17 cellular contexts compared by ENCODE assay signal in the genomic region with DNA sequence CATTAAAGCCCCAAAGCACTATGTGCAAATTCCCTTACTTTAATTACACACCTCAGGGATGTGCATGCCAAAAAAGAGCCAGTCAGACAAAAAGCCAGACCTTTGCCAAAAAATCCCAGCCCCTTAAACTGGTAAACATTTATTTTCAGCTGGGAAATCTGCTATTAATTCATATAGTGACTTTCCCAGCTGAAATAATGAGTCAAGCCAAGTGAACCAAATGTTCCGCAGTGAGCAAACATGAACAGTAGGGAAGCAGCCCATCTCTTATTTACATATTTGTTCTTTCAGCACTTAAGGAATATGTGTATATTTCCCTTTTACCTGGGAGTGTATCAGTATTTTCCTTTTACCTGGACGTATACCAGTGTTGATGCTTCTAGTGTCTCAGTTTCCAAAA. TPM values are rescaled to one million over a fixed set of nuclear protein-coding genes. Genes with fewer than 3 reads are reported as not detected.
"Had no signal": no experiment of that assay in that cellular context is flagged by ENCODE, and none has a peak within 500 bp of the region (broad histone marks: within the 10 kb centered on the region; RNA-seq: fewer than 3 reads in every experiment).

No MANE protein-coding gene starts in this region.

- H3K9me3 Mint-ChIP-seq: activated naive CD4-positive, alpha-beta T cell treated with anti-CD3 and anti-CD28 coated beads for 36 hours; activated naive CD8-positive, alpha-beta T cell treated with anti-CD3 and anti-CD28 coated beads, Interleukin-2, amount 50 U/mL, for 24 hours; activated T-helper 17 cell treated with anti-CD3 and anti-CD28 coated beads, Interleukin-2, amount 50 U/mL, for 72 hours; nephron progenitor cell; stimulated activated naive CD8-positive, alpha-beta T cell treated with anti-CD3 and anti-CD28 coated beads, Interleukin-15, Interleukin-2, amounts not matched to agents 100 ng/mL and 50 ng/mL, for 24 hours had no signal

- H3K9me3 ChIP-seq: heart left ventricle, psoas muscle, right lobe of liver, upper lobe of left lung had no signal

- DNase-seq: activated CD4-positive, alpha-beta T cell treated with anti-CD3 and anti-CD28 coated beads, Interleukin-2, amount 50 U/mL, for 48 hours; activated naive CD4-positive, alpha-beta T cell treated with anti-CD3 and anti-CD28 coated beads for 36 hours; activated naive CD8-positive, alpha-beta T cell treated with anti-CD3 and anti-CD28 coated beads, Interleukin-2, amount 50 U/mL, for 24 hours; aorta; dermis blood vessel endothelial cell; heart left ventricle; immature natural killer cell; mesendoderm; nephron progenitor cell; psoas muscle; right lobe of liver; upper lobe of left lung had no signal

- H3K4me1 ChIP-seq: heart left ventricle, psoas muscle, right lobe of liver, upper lobe of left lung had no signal

- H3K4me1 Mint-ChIP-seq: activated naive CD8-positive, alpha-beta T cell treated with anti-CD3 and anti-CD28 coated beads, Interleukin-2, amount 50 U/mL, for 24 hours; activated T-helper 17 cell treated with anti-CD3 and anti-CD28 coated beads, Interleukin-2, amount 50 U/mL, for 72 hours; immature natural killer cell had no signal

- H3K27me3 ChIP-seq: upper lobe of left lung had no signal

- H3K4me3 Mint-ChIP-seq: activated naive CD4-positive, alpha-beta T cell treated with anti-CD3 and anti-CD28 coated beads for 36 hours; activated naive CD8-positive, alpha-beta T cell treated with anti-CD3 and anti-CD28 coated beads, Interleukin-2, amount 50 U/mL, for 24 hours; activated T-helper 17 cell treated with anti-CD3 and anti-CD28 coated beads, Interleukin-2, amount 50 U/mL, for 72 hours; immature natural killer cell; nephron progenitor cell; stimulated activated naive CD8-positive, alpha-beta T cell treated with anti-CD3 and anti-CD28 coated beads, Interleukin-15, Interleukin-2, amounts not matched to agents 100 ng/mL and 50 ng/mL, for 24 hours had no signal

- ATAC-seq: activated naive CD8-positive, alpha-beta T cell treated with anti-CD3 and anti-CD28 coated beads, Interleukin-2, amount 50 U/mL, for 24 hours; activated T-helper 17 cell treated with anti-CD3 and anti-CD28 coated beads, Interleukin-2, amount 50 U/mL, for 72 hours; heart left ventricle; psoas muscle; right lobe of liver had no signal

- H3K4me3 ChIP-seq: heart left ventricle, psoas muscle, right lobe of liver, upper lobe of left lung had no signal

- H3K27ac ChIP-seq: epithelial cell of prostate, heart left ventricle, psoas muscle, right lobe of liver, upper lobe of left lung had no signal

- H3K36me3 Mint-ChIP-seq: immature natural killer cell had no signal

- H3K27ac Mint-ChIP-seq: activated naive CD4-positive, alpha-beta T cell treated with anti-CD3 and anti-CD28 coated beads for 36 hours; activated naive CD8-positive, alpha-beta T cell treated with anti-CD3 and anti-CD28 coated beads, Interleukin-2, amount 50 U/mL, for 24 hours; activated T-helper 17 cell treated with anti-CD3 and anti-CD28 coated beads, Interleukin-2, amount 50 U/mL, for 72 hours; immature natural killer cell; nephron progenitor cell; stimulated activated naive CD8-positive, alpha-beta T cell treated with anti-CD3 and anti-CD28 coated beads, Interleukin-15, Interleukin-2, amounts not matched to agents 100 ng/mL and 50 ng/mL, for 24 hours had no signal

- H3K36me3 ChIP-seq: heart left ventricle, right lobe of liver, upper lobe of left lung had no signal

RNA-seq across cellular contexts. Expression of a gene that starts 44.0 kb away (rescaled TPM):
- total RNA-seq: activated naive CD4-positive, alpha-beta T cell treated with anti-CD3 and anti-CD28 coated beads for 36 hours; activated T-helper 17 cell treated with anti-CD3 and anti-CD28 coated beads, Interleukin-2, amount 50 U/mL, for 72 hours; aorta; dermis blood vessel endothelial cell; heart left ventricle; lower leg skin; omental fat pad; psoas muscle; right lobe of liver; upper lobe of left lung had no signal
- polyA plus RNA-seq: aorta, heart left ventricle, immature natural killer cell, psoas muscle had no signal
